1 cellular context compared by ENCODE assay signal in the genomic region with DNA sequence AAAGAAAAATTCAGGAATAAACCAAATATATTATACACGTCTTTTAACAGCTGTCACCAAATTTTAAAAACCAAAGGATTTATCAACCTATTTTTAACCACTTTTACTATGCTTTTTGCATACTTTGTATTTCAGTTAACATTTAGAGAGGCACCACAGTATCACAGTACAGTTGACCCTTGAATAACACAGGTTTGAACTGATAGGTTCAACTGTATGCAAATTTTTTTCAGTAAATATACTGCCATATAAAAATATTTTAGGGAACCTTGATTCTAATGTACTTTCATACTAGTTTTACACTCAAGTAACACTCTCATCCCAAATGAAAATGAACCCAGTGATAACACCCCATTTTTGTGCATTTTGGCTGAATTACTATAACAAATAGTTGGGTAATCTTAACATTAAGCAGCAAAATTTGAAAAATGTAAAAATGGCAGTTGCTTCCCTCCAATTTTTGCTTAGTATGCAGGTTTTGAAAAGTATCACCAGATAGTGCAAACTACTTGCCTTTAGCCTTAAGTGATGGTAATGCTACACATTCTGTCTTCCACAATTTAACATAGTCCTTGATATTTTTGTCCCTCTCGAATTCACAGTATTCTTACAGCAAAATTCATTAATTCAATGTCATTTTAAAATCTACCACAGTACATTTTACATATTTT.
TF ChIP-seq lines count a peak whose summit lies in the region.

No MANE protein-coding gene starts in this region.

TF ChIP-seq in K562, 482 proteins besides CTCF, POLR2A, EP300 and RAD21 (continued from another document and continues in another):
- TF ChIP-seq, protein P1, sequence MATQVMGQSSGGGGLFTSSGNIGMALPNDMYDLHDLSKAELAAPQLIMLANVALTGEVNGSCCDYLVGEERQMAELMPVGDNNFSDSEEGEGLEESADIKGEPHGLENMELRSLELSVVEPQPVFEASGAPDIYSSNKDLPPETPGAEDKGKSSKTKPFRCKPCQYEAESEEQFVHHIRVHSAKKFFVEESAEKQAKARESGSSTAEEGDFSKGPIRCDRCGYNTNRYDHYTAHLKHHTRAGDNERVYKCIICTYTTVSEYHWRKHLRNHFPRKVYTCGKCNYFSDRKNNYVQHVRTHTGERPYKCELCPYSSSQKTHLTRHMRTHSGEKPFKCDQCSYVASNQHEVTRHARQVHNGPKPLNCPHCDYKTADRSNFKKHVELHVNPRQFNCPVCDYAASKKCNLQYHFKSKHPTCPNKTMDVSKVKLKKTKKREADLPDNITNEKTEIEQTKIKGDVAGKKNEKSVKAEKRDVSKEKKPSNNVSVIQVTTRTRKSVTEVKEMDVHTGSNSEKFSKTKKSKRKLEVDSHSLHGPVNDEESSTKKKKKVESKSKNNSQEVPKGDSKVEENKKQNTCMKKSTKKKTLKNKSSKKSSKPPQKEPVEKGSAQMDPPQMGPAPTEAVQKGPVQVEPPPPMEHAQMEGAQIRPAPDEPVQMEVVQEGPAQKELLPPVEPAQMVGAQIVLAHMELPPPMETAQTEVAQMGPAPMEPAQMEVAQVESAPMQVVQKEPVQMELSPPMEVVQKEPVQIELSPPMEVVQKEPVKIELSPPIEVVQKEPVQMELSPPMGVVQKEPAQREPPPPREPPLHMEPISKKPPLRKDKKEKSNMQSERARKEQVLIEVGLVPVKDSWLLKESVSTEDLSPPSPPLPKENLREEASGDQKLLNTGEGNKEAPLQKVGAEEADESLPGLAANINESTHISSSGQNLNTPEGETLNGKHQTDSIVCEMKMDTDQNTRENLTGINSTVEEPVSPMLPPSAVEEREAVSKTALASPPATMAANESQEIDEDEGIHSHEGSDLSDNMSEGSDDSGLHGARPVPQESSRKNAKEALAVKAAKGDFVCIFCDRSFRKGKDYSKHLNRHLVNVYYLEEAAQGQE (CRISPR knock-in tag; IDR thresholded peaks at IDR 0.05; ENCODE audit: low read depth), result no peak
- TF ChIP-seq U2AF1 (optimal IDR thresholded peaks at IDR 0.05; ENCODE audit: low read depth, low read length) (no peak), CBX5 (IDR thresholded peaks at IDR 0.05; ENCODE audit: borderline replicate concordance, low read depth) (no peak), ZFP1 (CRISPR knock-in tag; IDR thresholded peaks at IDR 0.05) (0 out of 2 replicates have a peak, but pooled peaks have one; percentile 9), MAFK (IDR thresholded peaks at IDR 0.05; ENCODE audit: low read length) (peak; percentile 95), MCM2 (IDR thresholded peaks at IDR 0.05; ENCODE audit: low read depth) (no peak), HDAC3 (IDR thresholded peaks at IDR 0.05; ENCODE audit: borderline replicate concordance, partially characterized antibody) (no peak), ZZZ3 (IDR thresholded peaks at IDR 0.05) (no peak), POLR3G (IDR thresholded peaks at IDR 0.05; ENCODE audit: extremely low read depth, insufficient read length, insufficient replicate concordance) (no peak), FOXJ2 (tag; IDR thresholded peaks at IDR 0.05) (no peak), STAG1 (CRISPR knock-in tag; IDR thresholded peaks at IDR 0.05; ENCODE audit: borderline replicate concordance) (no peak), ZNF77 (CRISPR knock-in tag; IDR thresholded peaks at IDR 0.05) (no peak), ELF1 (tag; IDR thresholded peaks at IDR 0.05) (no peak), ZNF766 (CRISPR knock-in tag; conservative IDR thresholded peaks at IDR 0.05) (no peak), ETV6 (IDR thresholded peaks at IDR 0.05; ENCODE audit: borderline replicate concordance in 1 of 2, low read depth in 2 of 2, low read length in 1 of 2) (no peak), ETV6 (CRISPR knock-in tag; IDR thresholded peaks at IDR 0.05; ENCODE audit: borderline replicate concordance) (no peak), POLR2H (tag; IDR thresholded peaks at IDR 0.05; ENCODE audit: low read depth) (peak; percentile 53; the same call in 1 of the 2 replicates), ZNF79 (CRISPR knock-in tag; IDR thresholded peaks at IDR 0.05; ENCODE audit: low read depth) (no peak), TBL1XR1 (IDR thresholded peaks at IDR 0.05; ENCODE audit: low read length in 2 of 2) (no peak; a peak in 1 of 4 replicates), NBN (IDR thresholded peaks at IDR 0.05; ENCODE audit: low read depth) (no peak), GTF2E2 (tag; IDR thresholded peaks at IDR 0.05) (no peak), MNT (conservative IDR thresholded peaks at IDR 0.05) (no peak), ZNF316 (IDR thresholded peaks at IDR 0.05) (peak; percentile 99), FOXM1 (IDR thresholded peaks at IDR 0.05; ENCODE audit: low read depth) (peak; percentile 81), FOXM1 (CRISPR knock-in tag; IDR thresholded peaks at IDR 0.05; ENCODE audit: low read depth) (no peak), OTX1 (CRISPR knock-in tag; IDR thresholded peaks at IDR 0.05) (no peak), PRPF4 (IDR thresholded peaks at IDR 0.05; ENCODE audit: insufficient read depth, low read depth, low read length, poor library complexity, severe bottlenecking) (no peak), SIX5 (IDR thresholded peaks at IDR 0.05; ENCODE audit: borderline replicate concordance in 1 of 2, insufficient read depth in 1 of 2, low read depth in 1 of 2, low read length in 2 of 2) (no peak), MAFG (tag; conservative IDR thresholded peaks at IDR 0.05) (peak; percentile 95), THRB (CRISPR knock-in tag; conservative IDR thresholded peaks at IDR 0.05) (no peak), ETV5 (CRISPR knock-in tag; IDR thresholded peaks at IDR 0.05; ENCODE audit: low read depth) (no peak), TAL1 (IDR thresholded peaks at IDR 0.05) (no peak), CREB1 (IDR thresholded peaks at IDR 0.05) (no peak), CREB1 (CRISPR knock-in tag; IDR thresholded peaks at IDR 0.05) (no peak), HINFP (tag; conservative IDR thresholded peaks at IDR 0.05; ENCODE audit: low read depth) (no peak), NR0B1 (IDR thresholded peaks at IDR 0.05; ENCODE audit: partially characterized antibody) (no peak), DPF2 (IDR thresholded peaks at IDR 0.05) (0 out of 2 replicates have a peak, but pooled peaks have one; percentile 8), RUNX1 (IDR thresholded peaks at IDR 0.05; ENCODE audit: low read depth) (no peak), PRMT5 (CRISPR knock-in tag; IDR thresholded peaks at IDR 0.05) (no peak), C11orf30 (IDR thresholded peaks at IDR 0.05; ENCODE audit: low read depth) (peak; percentile 97), ZSCAN29 (IDR thresholded peaks at IDR 0.05) (no peak), MYBL2 (IDR thresholded peaks at IDR 0.05; ENCODE audit: low read depth) (peak; percentile 83), MYBL2 (CRISPR knock-in tag; IDR thresholded peaks at IDR 0.05; ENCODE audit: borderline replicate concordance) (no peak), PBX2 (CRISPR knock-in tag; IDR thresholded peaks at IDR 0.05; ENCODE audit: low read depth) (no peak), PBX2 (tag; conservative IDR thresholded peaks at IDR 0.05; ENCODE audit: low read depth) (no peak), MED1 (CRISPR knock-in tag; IDR thresholded peaks at IDR 0.05; ENCODE audit: borderline replicate concordance) (no peak), SMAD3 (CRISPR knock-in tag; conservative IDR thresholded peaks at IDR 0.05) (no peak)
- TF ChIP-seq, protein P2, sequence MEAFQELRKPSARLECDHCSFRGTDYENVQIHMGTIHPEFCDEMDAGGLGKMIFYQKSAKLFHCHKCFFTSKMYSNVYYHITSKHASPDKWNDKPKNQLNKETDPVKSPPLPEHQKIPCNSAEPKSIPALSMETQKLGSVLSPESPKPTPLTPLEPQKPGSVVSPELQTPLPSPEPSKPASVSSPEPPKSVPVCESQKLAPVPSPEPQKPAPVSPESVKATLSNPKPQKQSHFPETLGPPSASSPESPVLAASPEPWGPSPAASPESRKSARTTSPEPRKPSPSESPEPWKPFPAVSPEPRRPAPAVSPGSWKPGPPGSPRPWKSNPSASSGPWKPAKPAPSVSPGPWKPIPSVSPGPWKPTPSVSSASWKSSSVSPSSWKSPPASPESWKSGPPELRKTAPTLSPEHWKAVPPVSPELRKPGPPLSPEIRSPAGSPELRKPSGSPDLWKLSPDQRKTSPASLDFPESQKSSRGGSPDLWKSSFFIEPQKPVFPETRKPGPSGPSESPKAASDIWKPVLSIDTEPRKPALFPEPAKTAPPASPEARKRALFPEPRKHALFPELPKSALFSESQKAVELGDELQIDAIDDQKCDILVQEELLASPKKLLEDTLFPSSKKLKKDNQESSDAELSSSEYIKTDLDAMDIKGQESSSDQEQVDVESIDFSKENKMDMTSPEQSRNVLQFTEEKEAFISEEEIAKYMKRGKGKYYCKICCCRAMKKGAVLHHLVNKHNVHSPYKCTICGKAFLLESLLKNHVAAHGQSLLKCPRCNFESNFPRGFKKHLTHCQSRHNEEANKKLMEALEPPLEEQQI (IDR thresholded peaks at IDR 0.05), result no peak
- TF ChIP-seq, protein P3, sequence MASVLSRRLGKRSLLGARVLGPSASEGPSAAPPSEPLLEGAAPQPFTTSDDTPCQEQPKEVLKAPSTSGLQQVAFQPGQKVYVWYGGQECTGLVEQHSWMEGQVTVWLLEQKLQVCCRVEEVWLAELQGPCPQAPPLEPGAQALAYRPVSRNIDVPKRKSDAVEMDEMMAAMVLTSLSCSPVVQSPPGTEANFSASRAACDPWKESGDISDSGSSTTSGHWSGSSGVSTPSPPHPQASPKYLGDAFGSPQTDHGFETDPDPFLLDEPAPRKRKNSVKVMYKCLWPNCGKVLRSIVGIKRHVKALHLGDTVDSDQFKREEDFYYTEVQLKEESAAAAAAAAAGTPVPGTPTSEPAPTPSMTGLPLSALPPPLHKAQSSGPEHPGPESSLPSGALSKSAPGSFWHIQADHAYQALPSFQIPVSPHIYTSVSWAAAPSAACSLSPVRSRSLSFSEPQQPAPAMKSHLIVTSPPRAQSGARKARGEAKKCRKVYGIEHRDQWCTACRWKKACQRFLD (CRISPR knock-in tag; IDR thresholded peaks at IDR 0.05), result no peak
